ENCODE assay signal across 8 cellular contexts in the genomic region with DNA sequence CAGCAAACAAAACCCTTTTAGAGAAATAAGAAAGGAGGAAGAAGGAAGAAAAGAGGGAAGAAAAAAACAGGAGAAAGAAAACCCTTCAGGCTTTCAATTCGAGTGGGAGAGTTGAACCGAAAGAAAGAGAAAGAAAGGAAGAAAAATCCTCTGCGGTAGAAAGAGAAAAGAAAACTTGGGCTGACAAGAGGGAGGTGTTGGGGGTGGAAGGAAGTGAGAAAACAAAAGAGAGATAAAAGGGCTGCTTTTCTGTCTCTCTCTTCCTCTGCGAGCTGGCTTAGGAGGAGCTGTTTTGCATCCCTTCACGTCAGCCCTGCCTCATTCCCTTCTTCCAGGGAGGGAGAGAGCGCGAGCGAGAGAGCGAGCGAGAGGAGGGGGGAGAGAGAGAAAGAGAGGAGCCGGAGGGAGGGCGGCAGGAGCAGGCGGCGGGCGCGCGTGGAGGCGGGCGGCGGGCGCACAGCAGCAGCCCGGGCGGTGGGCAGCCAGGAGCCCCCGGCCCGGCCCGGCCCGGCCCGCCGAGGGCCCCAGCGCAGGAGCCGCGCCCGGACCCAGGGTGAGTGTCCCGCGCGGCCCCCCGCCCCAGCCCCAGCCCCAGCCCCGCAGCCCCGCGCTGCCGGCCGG. TPM values are rescaled to one million over a fixed set of nuclear protein-coding genes. Genes with fewer than 3 reads are reported as not detected.
DNase-seq lines count a peak whose midpoint lies in the region; ATAC-seq and TF ChIP-seq lines count a peak whose summit lies in the region.

A gene with protein sequence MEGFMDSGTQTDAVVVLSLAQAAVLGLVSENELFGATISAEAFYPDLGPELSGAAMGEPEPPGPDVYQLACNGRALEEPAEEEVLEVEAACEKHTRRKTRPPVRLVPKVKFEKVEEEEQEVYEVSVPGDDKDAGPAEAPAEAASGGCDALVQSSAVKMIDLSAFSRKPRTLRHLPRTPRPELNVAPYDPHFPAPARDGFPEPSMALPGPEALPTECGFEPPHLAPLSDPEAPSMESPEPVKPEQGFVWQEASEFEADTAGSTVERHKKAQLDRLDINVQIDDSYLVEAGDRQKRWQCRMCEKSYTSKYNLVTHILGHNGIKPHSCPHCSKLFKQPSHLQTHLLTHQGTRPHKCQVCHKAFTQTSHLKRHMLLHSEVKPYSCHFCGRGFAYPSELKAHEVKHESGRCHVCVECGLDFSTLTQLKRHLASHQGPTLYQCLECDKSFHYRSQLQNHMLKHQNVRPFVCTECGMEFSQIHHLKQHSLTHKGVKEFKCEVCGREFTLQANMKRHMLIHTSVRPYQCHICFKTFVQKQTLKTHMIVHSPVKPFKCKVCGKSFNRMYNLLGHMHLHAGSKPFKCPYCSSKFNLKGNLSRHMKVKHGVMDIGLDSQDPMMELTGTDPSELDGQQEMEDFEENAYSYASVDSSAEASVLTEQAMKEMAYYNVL (plus strand): TSS at position 263 of the 621 bp plus-strand sequence. CDS start 65,814 bp downstream, outside the sequence.

- DNase-seq in NCI-H2171 (lab: John Stamatoyannopoulos, UW), result peak; percentile 36
- peak; percentile 57 to 58 for DNase-seq in activated T-cell treated with anti-CD3 and anti-CD28 coated beads, Interleukin-2, amount 50 U/mL, for 48 hours
- DNase-seq in fibroblast of mammary gland (ENCODE audit: low read depth), result peak; percentile 65
- DNase-seq in thyroid gland, result peak; percentile 55 to 61

- peak within 1 kb of the TSS; percentile 73 for H3K4me2 ChIP-seq in DOHH2 (ENCODE audit: low read length)

- H3K27me3 ChIP-seq in DOHH2 (ENCODE audit: control insufficient read depth, low read length) (peaks cover 10% of the 10 kb centered on the region), muscle layer of colon (ENCODE audit: control insufficient read depth in 1 of 2, insufficient read depth in 2 of 2, low read length in 2 of 2) (no peaks in the 10 kb centered on the region), thyroid gland (no peaks in the 10 kb centered on the region)

- peak in 1 of 2 donors; percentile 47 for TF ChIP-seq POLR2A in thyroid gland (IDR thresholded peaks at IDR 0.05)

- no peaks in the 10 kb centered on the region for H3K9me2 ChIP-seq in DOHH2 (replicated peaks; ENCODE audit: control insufficient read depth, low read length)

- TF ChIP-seq CTCF in DOHH2 (IDR thresholded peaks at IDR 0.05; ENCODE audit: low read depth, low read length, poor library complexity, severe bottlenecking) (no peak), fibroblast of mammary gland (conservative IDR thresholded peaks at IDR 0.05; ENCODE audit: control insufficient read depth, insufficient read depth, low read depth, low read length) (no peak), thyroid gland (IDR thresholded peaks at IDR 0.05) (no peak)

- H3K79me2 ChIP-seq in DOHH2 (ENCODE audit: control insufficient read depth, low read length), result peaks cover 40% of the 10 kb centered on the region

- no peaks in the 10 kb centered on the region for H3K9me3 ChIP-seq in DOHH2 (ENCODE audit: control insufficient read depth, insufficient read depth, low read length)
- H3K9me3 ChIP-seq in muscle layer of colon (ENCODE audit: low read length), result no peaks in the 10 kb centered on the region
- H3K9me3 ChIP-seq in thyroid gland, result no peaks in the 10 kb centered on the region

- intact Hi-C loops in thyroid gland (cut with DNase I), result loop anchor here (10.0 kb wide), 1 partner anchor 64 kb away; no protein-coding TSS in a partner anchor

- H3K36me3 ChIP-seq in DOHH2 (ENCODE audit: control insufficient read depth, low read length) (peaks cover 5% of the 10 kb centered on the region), muscle layer of colon (ENCODE audit: insufficient read depth, low read length) (no peaks in the 10 kb centered on the region), thyroid gland (no peaks in the 10 kb centered on the region)

- H3K4me1 ChIP-seq in DOHH2 (ENCODE audit: control insufficient read depth, low read length) (peaks cover 41% of the 10 kb centered on the region), muscle layer of colon (ENCODE audit: insufficient read depth, low read length) (peaks cover 36% of the 10 kb centered on the region), thyroid gland (peaks cover 22 to 51% of the 10 kb centered on the region in 2 donors)

- peak within 1 kb of the TSS; percentile 79 for H3K4me3 ChIP-seq in DOHH2 (ENCODE audit: low read length)
- peak within 1 kb of the TSS; percentile 71 for H3K4me3 ChIP-seq in fibroblast of mammary gland (ENCODE audit: control insufficient read depth, low read depth, low read length)
- peak within 1 kb of the TSS; percentile 65 to 75 for H3K4me3 ChIP-seq in muscle layer of colon (ENCODE audit: low read depth in 1 of 2, low read length in 2 of 2)
- peak within 1 kb of the TSS; percentile 27 to 79 (median 78) for H3K4me3 ChIP-seq in thyroid gland (replicated peaks in 1 of 3)

- peaks cover under 1% of the 10 kb centered on the region for H4K20me1 ChIP-seq in DOHH2 (ENCODE audit: control insufficient read depth, insufficient read depth, low read depth, low read length)

- H3F3A ChIP-seq in DOHH2 (ENCODE audit: control insufficient read depth, insufficient read depth), result peaks cover 13% of the 10 kb centered on the region

- peak within 1 kb of the TSS; percentile 66 for H3K27ac ChIP-seq in DOHH2 (ENCODE audit: low read depth, low read length)
- H3K27ac ChIP-seq in muscle layer of colon (ENCODE audit: low read depth, low read length), result peak within 1 kb of the TSS; percentile 89
- H3K27ac ChIP-seq in thyroid gland, result peak within 1 kb of the TSS; percentile 71 to 89 (median 83)

- 1% methylated on average over 17 to 21 of the region's 42 CpGs for WGBS in thyroid gland, 2 donors

- H3K9ac ChIP-seq in muscle layer of colon (ENCODE audit: low read length), result peak within 1 kb of the TSS; percentile 77

- ATAC-seq in GM21737 (IDR thresholded peaks at IDR 0.05; ENCODE audit: unreplicated experiment), result peak; percentile 34
- ATAC-seq in HG03460 (IDR thresholded peaks at IDR 0.05; ENCODE audit: unreplicated experiment), result no peak

RNA-seq across cellular contexts. Expression of the gene that starts here (rescaled TPM):
- 10 to 100 TPM in 3 of 4 donors, 1 to 10 TPM in 1; 8.9 to 17.2 (median 11.5) TPM for total RNA-seq in thyroid gland
